1 cellular context compared by ENCODE assay signal in the genomic region with DNA sequence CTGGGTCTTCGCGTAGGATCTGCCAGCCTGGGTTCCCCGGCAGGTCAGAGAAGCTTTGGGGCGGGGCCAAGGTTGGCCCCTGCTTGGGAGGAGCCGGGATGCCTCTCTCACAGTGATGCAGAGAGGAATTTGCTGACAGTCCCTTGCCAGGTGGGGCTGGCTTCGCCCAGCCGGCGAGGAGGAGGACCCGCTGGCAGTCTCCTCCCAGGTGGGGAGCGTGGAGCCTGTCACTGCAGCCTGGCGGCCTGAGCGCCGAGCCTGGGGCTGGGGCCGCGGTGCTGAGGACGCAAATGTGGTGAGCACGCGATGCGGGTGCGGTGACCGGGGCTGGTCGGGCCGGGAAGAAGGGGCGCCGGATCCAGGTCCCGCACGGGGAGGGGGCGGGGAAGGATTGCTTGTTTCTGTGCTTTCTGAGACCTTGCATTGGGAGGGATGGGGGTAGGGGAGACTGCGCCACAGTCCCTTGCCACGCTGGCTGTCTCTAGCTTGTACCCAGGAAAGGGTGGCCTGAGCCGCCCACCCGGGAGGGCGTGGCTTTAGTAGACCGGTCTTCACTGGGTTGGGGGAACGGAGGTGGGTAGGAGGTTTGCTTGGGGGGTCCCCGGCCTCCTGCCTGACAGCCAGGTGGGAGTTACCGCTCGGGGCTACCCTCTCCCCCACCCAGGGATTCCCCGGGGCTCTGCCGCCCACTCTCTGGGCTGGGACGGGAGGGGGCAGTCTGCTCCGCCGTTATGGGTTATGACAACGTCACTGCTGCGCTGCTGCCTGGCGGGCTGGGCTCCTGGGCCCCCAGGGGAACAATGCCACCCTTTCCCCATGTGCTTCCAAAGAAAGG.
TF ChIP-seq lines count a peak whose summit lies in the region.

TMEM63C (plus strand) TSS at position 196 of the 835 bp plus-strand sequence. CDS start 37,016 bp downstream, outside the sequence.

TF ChIP-seq in HEK293, 187 proteins besides CTCF, POLR2A, EP300 and RAD21 (continued from another document):
- TF ChIP-seq, protein P1, sequence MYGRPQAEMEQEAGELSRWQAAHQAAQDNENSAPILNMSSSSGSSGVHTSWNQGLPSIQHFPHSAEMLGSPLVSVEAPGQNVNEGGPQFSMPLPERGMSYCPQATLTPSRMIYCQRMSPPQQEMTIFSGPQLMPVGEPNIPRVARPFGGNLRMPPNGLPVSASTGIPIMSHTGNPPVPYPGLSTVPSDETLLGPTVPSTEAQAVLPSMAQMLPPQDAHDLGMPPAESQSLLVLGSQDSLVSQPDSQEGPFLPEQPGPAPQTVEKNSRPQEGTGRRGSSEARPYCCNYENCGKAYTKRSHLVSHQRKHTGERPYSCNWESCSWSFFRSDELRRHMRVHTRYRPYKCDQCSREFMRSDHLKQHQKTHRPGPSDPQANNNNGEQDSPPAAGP (tag by site-specific recombination; IDR thresholded peaks at IDR 0.05), result peak; percentile 11
- TF ChIP-seq ZNF501 (tag by site-specific recombination; IDR thresholded peaks at IDR 0.05) (0 out of 2 replicates have a peak, but pooled peaks have one; percentile 48), ZNF530 (tag by site-specific recombination; IDR thresholded peaks at IDR 0.05; ENCODE audit: low read depth) (no peak), ZXDB (tag by site-specific recombination; IDR thresholded peaks at IDR 0.05) (peak; percentile 90), ZBTB21 (tag by site-specific recombination; IDR thresholded peaks at IDR 0.05) (no peak), FEZF1 (tag by site-specific recombination; IDR thresholded peaks at IDR 0.05) (no peak), ZNF610 (tag by site-specific recombination; IDR thresholded peaks at IDR 0.05; ENCODE audit: borderline replicate concordance) (no peak), ZBTB26 (tag by site-specific recombination; optimal IDR thresholded peaks at IDR 0.05) (peak; percentile 54), BCL11B (tag by site-specific recombination; IDR thresholded peaks at IDR 0.05; ENCODE audit: low read depth) (no peak), ZEB2 (tag by site-specific recombination; IDR thresholded peaks at IDR 0.05) (0 out of 2 replicates have a peak, but pooled peaks have one; percentile 20), MZF1 (tag by site-specific recombination; IDR thresholded peaks at IDR 0.05; ENCODE audit: borderline replicate concordance) (0 out of 2 replicates have a peak, but pooled peaks have one; percentile 13), ZNF366 (tag by site-specific recombination; conservative IDR thresholded peaks at IDR 0.05) (no peak), ZFP37 (tag by site-specific recombination; IDR thresholded peaks at IDR 0.05) (peak; percentile 50; the same call in 1 of the 2 replicates), OSR2 (tag by site-specific recombination; IDR thresholded peaks at IDR 0.05) (no peak), KLF9 (tag by site-specific recombination; IDR thresholded peaks at IDR 0.05; ENCODE audit: low read depth) (peak; percentile 79), ZNF148 (tag by site-specific recombination; IDR thresholded peaks at IDR 0.05; ENCODE audit: borderline replicate concordance) (no peak), ZNF777 (tag by site-specific recombination; IDR thresholded peaks at IDR 0.05; ENCODE audit: borderline replicate concordance) (no peak), ZNF2 (tag by site-specific recombination; IDR thresholded peaks at IDR 0.05) (0 out of 2 replicates have a peak, but pooled peaks have one; percentile 22), ZNF677 (tag by site-specific recombination; IDR thresholded peaks at IDR 0.05) (no peak), ZNF830 (tag by site-specific recombination; IDR thresholded peaks at IDR 0.05; ENCODE audit: low read depth) (no peak), ZNF600 (tag by site-specific recombination; IDR thresholded peaks at IDR 0.05) (peak; percentile 27; the same call in 1 of the 2 replicates), ZBTB7A (tag by site-specific recombination; IDR thresholded peaks at IDR 0.05; ENCODE audit: low read depth) (no peak), ZNF335 (tag by site-specific recombination; conservative IDR thresholded peaks at IDR 0.05) (peak; percentile 79), ZBTB11 (tag by site-specific recombination; conservative IDR thresholded peaks at IDR 0.05; ENCODE audit: low read depth) (peak; percentile 61; the same call in 1 of the 2 replicates), ZNF404 (tag by site-specific recombination; IDR thresholded peaks at IDR 0.05) (no peak), GLIS2 (tag by site-specific recombination; IDR thresholded peaks at IDR 0.05) (peak; percentile 56), ZNF660 (tag by site-specific recombination; IDR thresholded peaks at IDR 0.05) (peak; percentile 48; the same call in 1 of the 2 replicates), ZBTB17 (tag by site-specific recombination; IDR thresholded peaks at IDR 0.05) (peak; percentile 98)
- TF ChIP-seq, protein P2, sequence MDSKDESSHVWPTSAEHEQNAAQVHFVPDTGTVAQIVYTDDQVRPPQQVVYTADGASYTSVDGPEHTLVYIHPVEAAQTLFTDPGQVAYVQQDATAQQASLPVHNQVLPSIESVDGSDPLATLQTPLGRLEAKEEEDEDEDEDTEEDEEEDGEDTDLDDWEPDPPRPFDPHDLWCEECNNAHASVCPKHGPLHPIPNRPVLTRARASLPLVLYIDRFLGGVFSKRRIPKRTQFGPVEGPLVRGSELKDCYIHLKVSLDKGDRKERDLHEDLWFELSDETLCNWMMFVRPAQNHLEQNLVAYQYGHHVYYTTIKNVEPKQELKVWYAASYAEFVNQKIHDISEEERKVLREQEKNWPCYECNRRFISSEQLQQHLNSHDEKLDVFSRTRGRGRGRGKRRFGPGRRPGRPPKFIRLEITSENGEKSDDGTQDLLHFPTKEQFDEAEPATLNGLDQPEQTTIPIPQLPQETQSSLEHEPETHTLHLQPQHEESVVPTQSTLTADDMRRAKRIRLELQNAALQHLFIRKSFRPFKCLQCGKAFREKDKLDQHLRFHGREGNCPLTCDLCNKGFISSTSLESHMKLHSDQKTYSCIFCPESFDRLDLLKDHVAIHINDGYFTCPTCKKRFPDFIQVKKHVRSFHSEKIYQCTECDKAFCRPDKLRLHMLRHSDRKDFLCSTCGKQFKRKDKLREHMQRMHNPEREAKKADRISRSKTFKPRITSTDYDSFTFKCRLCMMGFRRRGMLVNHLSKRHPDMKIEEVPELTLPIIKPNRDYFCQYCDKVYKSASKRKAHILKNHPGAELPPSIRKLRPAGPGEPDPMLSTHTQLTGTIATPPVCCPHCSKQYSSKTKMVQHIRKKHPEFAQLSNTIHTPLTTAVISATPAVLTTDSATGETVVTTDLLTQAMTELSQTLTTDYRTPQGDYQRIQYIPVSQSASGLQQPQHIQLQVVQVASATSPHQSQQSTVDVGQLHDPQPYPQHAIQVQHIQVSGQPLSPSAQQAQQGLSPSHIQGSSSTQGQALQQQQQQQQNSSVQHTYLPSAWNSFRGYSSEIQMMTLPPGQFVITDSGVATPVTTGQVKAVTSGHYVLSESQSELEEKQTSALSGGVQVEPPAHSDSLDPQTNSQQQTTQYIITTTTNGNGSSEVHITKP (tag by site-specific recombination; IDR thresholded peaks at IDR 0.05), result peak; percentile 89
- TF ChIP-seq, protein P3, sequence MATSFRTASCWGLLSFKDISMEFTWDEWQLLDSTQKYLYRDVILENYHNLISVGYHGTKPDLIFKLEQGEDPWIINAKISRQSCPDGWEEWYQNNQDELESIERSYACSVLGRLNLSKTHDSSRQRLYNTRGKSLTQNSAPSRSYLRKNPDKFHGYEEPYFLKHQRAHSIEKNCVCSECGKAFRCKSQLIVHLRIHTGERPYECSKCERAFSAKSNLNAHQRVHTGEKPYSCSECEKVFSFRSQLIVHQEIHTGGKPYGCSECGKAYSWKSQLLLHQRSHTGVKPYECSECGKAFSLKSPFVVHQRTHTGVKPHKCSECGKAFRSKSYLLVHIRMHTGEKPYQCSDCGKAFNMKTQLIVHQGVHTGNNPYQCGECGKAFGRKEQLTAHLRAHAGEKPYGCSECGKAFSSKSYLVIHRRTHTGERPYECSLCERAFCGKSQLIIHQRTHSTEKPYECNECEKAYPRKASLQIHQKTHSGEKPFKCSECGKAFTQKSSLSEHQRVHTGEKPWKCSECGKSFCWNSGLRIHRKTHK (tag by site-specific recombination; IDR thresholded peaks at IDR 0.05), result no peak
